27 cellular contexts compared by ENCODE assay signal in the genomic region with DNA sequence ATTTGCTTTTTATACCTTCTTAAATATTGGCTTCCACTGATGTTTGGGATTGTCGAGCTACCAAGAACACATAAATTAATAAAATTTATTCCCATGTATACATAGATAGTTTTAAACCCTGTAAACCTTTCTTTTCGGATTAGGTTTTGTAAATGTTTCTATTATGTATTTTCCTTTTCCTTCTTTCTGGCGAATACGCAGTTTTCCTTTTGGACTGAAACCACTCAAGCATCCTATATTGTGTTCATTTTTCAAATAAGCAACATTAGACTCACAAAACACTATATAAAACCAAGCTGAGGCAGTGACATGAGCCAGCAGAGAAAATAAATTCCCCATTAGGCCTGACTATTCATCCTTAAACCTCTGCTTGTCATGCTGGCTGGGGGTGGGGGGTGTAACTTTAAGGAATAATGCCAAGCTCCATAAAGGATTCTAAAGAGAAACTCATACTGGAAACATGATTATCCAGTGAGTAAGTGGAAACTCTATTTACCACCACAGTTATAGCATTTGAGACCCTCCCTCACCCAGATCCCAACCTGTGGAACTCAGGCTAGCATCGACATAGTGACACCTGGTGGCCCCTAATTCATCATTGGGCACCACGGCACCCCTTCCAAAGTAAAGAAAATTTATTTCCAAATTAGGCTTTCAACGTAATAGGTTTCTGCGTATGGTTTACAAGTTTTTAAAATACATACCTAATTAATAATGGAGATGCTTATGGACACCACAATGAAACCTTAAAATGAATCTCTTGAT.
A peak's percentile ranks its signal among the peaks of the same experiment; 100 is the strongest.
DNase-seq lines count a peak whose midpoint lies in the region; TF ChIP-seq lines count a peak whose summit lies in the region.
"Had no signal": no experiment of that assay in that cellular context is flagged by ENCODE, and none has a peak within 500 bp of the region (broad histone marks: within the 10 kb centered on the region; RNA-seq: fewer than 3 reads in every experiment).

No MANE protein-coding gene starts in this region.

- H3K9me3 ChIP-seq in hepatocyte (ENCODE audit: low read depth), result no peaks in the 10 kb centered on the region
- H3K9me3 ChIP-seq: A549, MG63 had no signal

- no peaks in the 10 kb centered on the region for H4K20me1 ChIP-seq in hepatocyte (ENCODE audit: insufficient read depth, poor library complexity, severe bottlenecking)

- peak overlapping the region in 2 of 5 experiments; percentile 50 to 52 for H3K4me3 Mint-ChIP-seq in brain
- H3K4me3 Mint-ChIP-seq: activated CD4-positive, alpha-beta memory T cell treated with anti-CD3 and anti-CD28 coated beads, Interleukin-2, amount 10 ng/mL, durations not matched to agents 7 days and 5 days; activated naive CD8-positive, alpha-beta T cell; activated T-helper 17 cell treated with anti-CD3 and anti-CD28 coated beads, Interleukin-2, amount 50 U/mL, for 72 hours; B cell; memory B cell; stimulated activated effector memory CD8-positive, alpha-beta T cell treated with anti-CD3 and anti-CD28 coated beads, Interleukin-12 subunit alpha, Interleukin-12 subunit beta, amount 100 ng/mL, for 72 hours had no signal

- H3K27ac ChIP-seq in hepatocyte, result no peak overlapping the region
- H3K27ac ChIP-seq: A549 had no signal

- DNase-seq in AG09319 (ENCODE audit: extremely low read depth, low read depth), result no peak
- DNase-seq in H7, result peak; percentile 64
- DNase-seq in hepatocyte (ENCODE audit: low spot score), result peak; percentile 24
- no peak for DNase-seq in SKM-1 (lab: John Stamatoyannopoulos, UW; ENCODE audit: unreplicated experiment)
- no peak for DNase-seq in activated CD4-positive, alpha-beta T cell treated with anti-CD3 and anti-CD28 coated beads, Interleukin-2, amount 50 U/mL, for 1 hour
- DNase-seq in NCI-H524 (lab: John Stamatoyannopoulos, UW), result no peak
- no peak for DNase-seq in NCI-H510A (lab: John Stamatoyannopoulos, UW)
- DNase-seq: activated CD4-positive, alpha-beta memory T cell treated with anti-CD3 and anti-CD28 coated beads, Interleukin-2, amount 10 ng/mL, durations not matched to agents 7 days and 5 days; activated CD8-positive, alpha-beta memory T cell treated with anti-CD3 and anti-CD28 coated beads, Interleukin-2, amount 50 U/mL, for 48 hours; aorta; central memory CD4-positive, alpha-beta T cell; DMS153; left colon; MG63; NCI-H2029 treated with DMSO at 0.1 percent for 48 hours; stimulated activated CD4-positive, alpha-beta T cell treated with anti-CD3 and anti-CD28 coated beads, Interleukin-12 subunit alpha, Interleukin-12 subunit beta, amount 100 ng/mL, for 4 hours; stimulated activated CD4-positive, alpha-beta T cell treated with anti-CD3 and anti-CD28 coated beads, Interleukin-4, amount 100 ng/mL, for 24 hours; T-helper 1 cell; trophoblast cell had no signal

- H3K27me3 Mint-ChIP-seq in brain, result no peaks in the 10 kb centered on the region

- H3K4me1 ChIP-seq in hepatocyte (ENCODE audit: insufficient read depth), result no peaks in the 10 kb centered on the region
- H3K4me1 ChIP-seq: A549 had no signal

- no peak overlapping the region for H3K4me3 ChIP-seq in H7 (ENCODE audit: insufficient read depth, low read depth, low read length)
- no peak overlapping the region for H3K4me3 ChIP-seq in hepatocyte
- H3K4me3 ChIP-seq: A549, MG63 had no signal

- H3K4me1 Mint-ChIP-seq in brain, result peaks cover 8% of the 10 kb centered on the region
- H3K4me1 Mint-ChIP-seq: activated CD4-positive, alpha-beta memory T cell treated with anti-CD3 and anti-CD28 coated beads, Interleukin-2, amount 10 ng/mL, durations not matched to agents 7 days and 5 days; activated T-helper 17 cell treated with anti-CD3 and anti-CD28 coated beads, Interleukin-2, amount 50 U/mL, for 72 hours; B cell; memory B cell; stimulated activated effector memory CD8-positive, alpha-beta T cell treated with anti-CD3 and anti-CD28 coated beads, Interleukin-12 subunit alpha, Interleukin-12 subunit beta, amount 100 ng/mL, for 72 hours had no signal

- WGBS in hepatocyte (ENCODE audit: low lambda C conversion rate, missing lambda C conversion rate), result 70% methylated on average over 8 of the region's 8 CpGs

- no peaks in the 10 kb centered on the region for H3K79me2 ChIP-seq in hepatocyte

- H3K4me2 ChIP-seq in hepatocyte, result no peak overlapping the region
- H3K4me2 ChIP-seq: A549 had no signal

- peaks cover 0 to 15% (median 5%) of the 10 kb centered on the region in 5 experiments for H3K9me3 Mint-ChIP-seq in brain
- H3K9me3 Mint-ChIP-seq: activated CD4-positive, alpha-beta memory T cell treated with anti-CD3 and anti-CD28 coated beads, Interleukin-2, amount 10 ng/mL, durations not matched to agents 7 days and 5 days; activated T-helper 17 cell treated with anti-CD3 and anti-CD28 coated beads, Interleukin-2, amount 50 U/mL, for 72 hours; memory B cell; stimulated activated effector memory CD8-positive, alpha-beta T cell treated with anti-CD3 and anti-CD28 coated beads, Interleukin-12 subunit alpha, Interleukin-12 subunit beta, amount 100 ng/mL, for 72 hours had no signal

- H3K36me3 Mint-ChIP-seq in brain, result no peaks in the 10 kb centered on the region
- H3K36me3 Mint-ChIP-seq: activated naive CD8-positive, alpha-beta T cell; memory B cell; stimulated activated effector memory CD8-positive, alpha-beta T cell treated with anti-CD3 and anti-CD28 coated beads, Interleukin-12 subunit alpha, Interleukin-12 subunit beta, amount 100 ng/mL, for 72 hours had no signal

- no peak overlapping the region for H2AFZ ChIP-seq in hepatocyte

- H3K27ac Mint-ChIP-seq in brain, result peak overlapping the region in 4 of 5 experiments; percentile 15 to 78 (median 45)
- H3K27ac Mint-ChIP-seq: activated CD4-positive, alpha-beta memory T cell treated with anti-CD3 and anti-CD28 coated beads, Interleukin-2, amount 10 ng/mL, durations not matched to agents 7 days and 5 days; activated naive CD8-positive, alpha-beta T cell; activated T-helper 17 cell treated with anti-CD3 and anti-CD28 coated beads, Interleukin-2, amount 50 U/mL, for 72 hours; B cell; memory B cell; progenitor cell of endocrine pancreas; stimulated activated effector memory CD8-positive, alpha-beta T cell treated with anti-CD3 and anti-CD28 coated beads, Interleukin-12 subunit alpha, Interleukin-12 subunit beta, amount 100 ng/mL, for 72 hours had no signal

- H3K36me3 ChIP-seq in H7 (replicated peaks; ENCODE audit: control insufficient read depth, insufficient read depth, low read length) (no peaks in the 10 kb centered on the region), hepatocyte (replicated peaks; ENCODE audit: insufficient read depth, low read depth) (no peaks in the 10 kb centered on the region)
- H3K36me3 ChIP-seq: MG63 had no signal

- H3K9me2 ChIP-seq in hepatocyte (replicated peaks; ENCODE audit: insufficient read depth), result no peaks in the 10 kb centered on the region

- no peaks in the 10 kb centered on the region for H3K27me3 ChIP-seq in H7 (ENCODE audit: control insufficient read depth, insufficient read depth, low read length)
- no peaks in the 10 kb centered on the region for H3K27me3 ChIP-seq in hepatocyte
- H3K27me3 ChIP-seq: MG63 had no signal

- TF ChIP-seq CTCF in AG09319 (IDR thresholded peaks at IDR 0.05; ENCODE audit: low read depth, low read length), result peak; percentile 5
- peak in 1 of 2 experiments; percentile 23 for TF ChIP-seq CTCF in brain (conservative IDR thresholded peaks at IDR 0.05)
- TF ChIP-seq CTCF in hepatocyte (IDR thresholded peaks at IDR 0.05; ENCODE audit: poor library complexity), result peak; percentile 30

Comparison
In these comparisons a context has a peak if more than half of its experiments do, and no peak if none do; other contexts are left out.
1. DNase-seq: peak in H7 (single experiment) and hepatocyte (single experiment); none in AG09319 (single experiment), SKM-1 (single experiment), activated CD4-positive, alpha-beta T cell treated with anti-CD3 and anti-CD28 coated beads, Interleukin-2, amount 50 U/mL, for 1 hour (single experiment), NCI-H524 (0 of 2) and NCI-H510A (single experiment).